ENCODE assay signal across 1 cellular context in genomic region chr12:128966411-128966810, GRCh38.
A peak's percentile ranks its signal among the peaks of the same experiment; 100 is the strongest.
TF ChIP-seq lines count a peak whose summit lies in the region.

No MANE protein-coding gene starts in this region.

TF ChIP-seq in GM12878, 131 proteins besides CTCF, POLR2A, EP300 and RAD21 (continued from another document):
- TF ChIP-seq ZNF687 (IDR thresholded peaks at IDR 0.05) (no peak), CHD1 (IDR thresholded peaks at IDR 0.05; ENCODE audit: low read depth, low read length) (no peak), DPF2 (IDR thresholded peaks at IDR 0.05) (peak; percentile 31; the same call in 1 of the 2 replicates), SKIL (IDR thresholded peaks at IDR 0.05; ENCODE audit: low read depth, poor library complexity, severe bottlenecking) (no peak), CREM (IDR thresholded peaks at IDR 0.05; ENCODE audit: low read depth) (no peak), CHD2 (IDR thresholded peaks at IDR 0.05; ENCODE audit: borderline replicate concordance, low read depth, low read length) (no peak), RUNX3 (IDR thresholded peaks at IDR 0.05; ENCODE audit: low read length) (no peak), ZSCAN29 (IDR thresholded peaks at IDR 0.05) (no peak), MLLT1 (IDR thresholded peaks at IDR 0.05) (no peak), IKZF2 (IDR thresholded peaks at IDR 0.05) (peak; percentile 14 to 44; a peak in 2 of 4 replicates), GATAD2B (conservative IDR thresholded peaks at IDR 0.05; ENCODE audit: low read depth) (no peak), SPI1 (IDR thresholded peaks at IDR 0.05; ENCODE audit: borderline replicate concordance, insufficient read depth, low read depth, low read length) (peak; percentile 92), HDAC2 (IDR thresholded peaks at IDR 0.05) (no peak), POLR2AphosphoS2 (IDR thresholded peaks at IDR 0.05; ENCODE audit: low read depth, low read length) (no peak), SIX5 (IDR thresholded peaks at IDR 0.05; ENCODE audit: low read depth, low read length, severe bottlenecking) (no peak), RFX5 (IDR thresholded peaks at IDR 0.05; ENCODE audit: low read depth, low read length) (no peak), RELB (IDR thresholded peaks at IDR 0.05; ENCODE audit: low read depth) (no peak), CBX3 (IDR thresholded peaks at IDR 0.05; ENCODE audit: borderline replicate concordance, low read depth) (no peak), LARP7 (IDR thresholded peaks at IDR 0.05) (no peak), SIN3A (IDR thresholded peaks at IDR 0.05; ENCODE audit: low read depth, low read length) (no peak), STAT1 (conservative IDR thresholded peaks at IDR 0.05) (no peak), ETV6 (conservative IDR thresholded peaks at IDR 0.05 in 1 of 2, IDR thresholded peaks at IDR 0.05 in 1 of 2; ENCODE audit: borderline replicate concordance in 1 of 2, low read depth in 1 of 2) (no peak), GABPA (IDR thresholded peaks at IDR 0.05; ENCODE audit: low read depth) (no peak), SRF (IDR thresholded peaks at IDR 0.05; ENCODE audit: low read depth in 2 of 2, low read length in 2 of 2) (no peak), IKZF1 (conservative IDR thresholded peaks at IDR 0.05) (peak; percentile 49), TCF12 (IDR thresholded peaks at IDR 0.05; ENCODE audit: low read depth, low read length) (peak; percentile 17; the same call in 1 of the 2 replicates), BHLHE40 (IDR thresholded peaks at IDR 0.05; ENCODE audit: borderline replicate concordance in 1 of 2, low read depth in 2 of 2, low read length in 1 of 2) (peak in 1 of 2 experiments; percentile 20; a peak in 1 of 4 replicates), POLR2AphosphoS5 (IDR thresholded peaks at IDR 0.05; ENCODE audit: low read length) (no peak)
